ENCODE assay signal across 8 cellular contexts in the genomic region with DNA sequence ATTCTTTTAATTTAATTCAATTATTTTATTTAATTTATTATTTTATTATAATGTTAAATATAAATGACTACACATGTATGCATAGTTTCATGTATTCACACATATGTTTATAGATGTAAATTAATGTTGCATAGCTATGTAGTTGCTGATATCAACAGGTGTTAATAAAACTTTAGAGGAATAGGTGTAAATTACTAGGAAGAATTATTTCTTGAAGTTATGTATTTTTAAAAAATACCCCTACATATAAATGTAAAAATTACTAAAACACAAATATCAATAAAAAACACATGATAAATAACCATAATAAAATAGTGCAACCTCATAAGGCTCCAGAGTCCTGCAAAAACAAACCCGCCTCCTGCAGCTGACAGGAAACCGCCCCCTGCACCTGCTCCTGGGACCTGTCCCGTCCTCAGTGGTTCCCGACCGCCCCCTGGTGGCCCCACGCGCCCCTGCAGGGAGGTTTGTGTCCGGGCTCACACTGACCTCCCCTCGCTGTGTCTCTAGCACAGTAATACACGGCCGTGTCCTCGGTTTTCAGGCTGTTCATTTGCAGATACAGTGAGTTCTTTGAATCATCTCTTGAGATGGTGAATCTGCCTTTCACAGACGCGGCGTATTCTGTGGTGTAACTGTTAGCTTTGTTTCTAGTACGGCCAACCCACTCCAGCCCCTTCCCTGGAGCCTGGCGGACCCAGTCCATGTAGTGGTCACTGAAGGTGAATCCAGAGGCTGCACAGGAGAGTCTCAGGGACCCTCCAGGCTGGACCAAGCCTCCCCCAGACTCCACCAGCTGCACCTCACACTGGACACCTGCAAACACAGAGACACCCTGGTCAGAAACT.
A peak's percentile ranks its signal among the peaks of the same experiment; 100 is the strongest.
DNase-seq lines count a peak whose midpoint lies in the region; ATAC-seq, FAIRE-seq and TF ChIP-seq lines count a peak whose summit lies in the region.

No MANE protein-coding gene starts in this region.

- no peak for TF ChIP-seq POLR2A in H54 (IDR thresholded peaks at IDR 0.05; ENCODE audit: low read depth, low read length)
- no peak for TF ChIP-seq POLR2A in spleen (IDR thresholded peaks at IDR 0.05)

- 28 to 39% (median 32%) methylated on average over 16 to 17 of the region's 17 CpGs for WGBS in spleen, 5 donors

- H3K9me3 ChIP-seq in BE2C, result no peaks in the 10 kb centered on the region; the same call in 1 of the 2 replicates
- H3K9me3 ChIP-seq in spleen, result no peaks in the 10 kb centered on the region

- no peak for FAIRE-seq in H54 (lab: Jason Lieb, UNC)

- H3K27me3 ChIP-seq in BE2C (no peaks in the 10 kb centered on the region; the same call in 1 of the 2 replicates), spleen (replicated peaks in 1 of 7) (peaks cover 0 to 10% (median 0%) of the 10 kb centered on the region in 7 donors)

- no peak overlapping the region for H3K4me3 Mint-ChIP-seq in glutamatergic neuron (ENCODE audit: unreplicated experiment)

- H3K36me3 Mint-ChIP-seq in glutamatergic neuron (ENCODE audit: unreplicated experiment), result peaks cover 5% of the 10 kb centered on the region

- no peak overlapping the region for H3K4me3 ChIP-seq in BE2C (ENCODE audit: low read depth, low read length)
- no peak overlapping the region for H3K4me3 ChIP-seq in fibroblast of pulmonary artery (replicated peaks; ENCODE audit: low read depth, low read length)
- H3K4me3 ChIP-seq in spleen, result no peak overlapping the region

- ATAC-seq in GM18868 (IDR thresholded peaks at IDR 0.05; ENCODE audit: unreplicated experiment), result no peak

- peaks cover 4% of the 10 kb centered on the region for H3K9me3 Mint-ChIP-seq in glutamatergic neuron (ENCODE audit: unreplicated experiment)

- H3K27me3 Mint-ChIP-seq in glutamatergic neuron (ENCODE audit: unreplicated experiment), result no peaks in the 10 kb centered on the region

- H3K27ac Mint-ChIP-seq in glutamatergic neuron (ENCODE audit: unreplicated experiment), result no peak overlapping the region

- no peak overlapping the region for H3K27ac ChIP-seq in spleen

- no peaks in the 10 kb centered on the region for H3K4me1 Mint-ChIP-seq in glutamatergic neuron (ENCODE audit: low read depth, unreplicated experiment)

- DNase-seq in BE2C (peak; percentile 81), H54 (ENCODE audit: insufficient read length, low spot score) (peak; percentile 17), NCI-H526 (lab: John Stamatoyannopoulos, UW) (peak; percentile 67 to 95), fibroblast of pulmonary artery (ENCODE audit: low read depth) (no peak), spleen (peak; percentile 94), glutamatergic neuron (no peak)
- peak; percentile 26 to 49 for DNase-seq in activated CD8-positive, alpha-beta memory T cell treated with anti-CD3 and anti-CD28 coated beads for 1 hour (ENCODE audit: extremely low read depth in 1 of 2, low read depth in 1 of 2)

- H3K4me1 ChIP-seq in BE2C (no peaks in the 10 kb centered on the region), spleen (peaks cover 0 to 14% (median 2%) of the 10 kb centered on the region in 6 donors)

- intact Hi-C loops in spleen (cut with DNase I; ENCODE audit: low total_unique reads), result no loop called here

- TF ChIP-seq CTCF in BE2C (IDR thresholded peaks at IDR 0.05; ENCODE audit: low read depth, low read length), result peak; percentile 82
- peak; percentile 10 for TF ChIP-seq CTCF in fibroblast of pulmonary artery (IDR thresholded peaks at IDR 0.05; ENCODE audit: low read length, missing control alignments)
- TF ChIP-seq CTCF in spleen (IDR thresholded peaks at IDR 0.05 in 8 of 11, conservative IDR thresholded peaks at IDR 0.05 in 3 of 11), result peak; percentile 59 to 91 (median 78)
- TF ChIP-seq CTCF in glutamatergic neuron (IDR thresholded peaks at IDR 0.05; ENCODE audit: partially characterized antibody, unreplicated experiment), result no peak

- H3K36me3 ChIP-seq in BE2C (no peaks in the 10 kb centered on the region), spleen (no peaks in the 10 kb centered on the region)

Comparison
In these comparisons a context has a peak if more than half of its experiments do, and no peak if none do; other contexts are left out.
1. DNase-seq: peak in BE2C (single experiment), H54 (single experiment), NCI-H526 (2 of 2), activated CD8-positive, alpha-beta memory T cell treated with anti-CD3 and anti-CD28 coated beads for 1 hour (2 of 2) and spleen (single experiment); none in fibroblast of pulmonary artery (single experiment) and glutamatergic neuron (single experiment).